23 cellular contexts compared by ENCODE assay signal in genomic region chr10:100368721-100369120, GRCh38. TPM values are rescaled to one million over a fixed set of nuclear protein-coding genes. Genes with fewer than 3 reads are reported as not detected.
DNase-seq lines count a peak whose midpoint lies in the region; ATAC-seq, FAIRE-seq and TF ChIP-seq lines count a peak whose summit lies in the region.
"Had no signal": no experiment of that assay in that cellular context is flagged by ENCODE, and none has a peak within 500 bp of the region (broad histone marks: within the 10 kb centered on the region; RNA-seq: fewer than 3 reads in every experiment).

No MANE protein-coding gene starts in this region.

- TF ChIP-seq RAD21 in A549 (conservative IDR thresholded peaks at IDR 0.05 in 1 of 2, IDR thresholded peaks at IDR 0.05 in 1 of 2), result no peak
- no peak for TF ChIP-seq RAD21 in K562 (CRISPR knock-in tag; conservative IDR thresholded peaks at IDR 0.05 in 1 of 2, IDR thresholded peaks at IDR 0.05 in 1 of 2)

- H3K9me1 ChIP-seq in K562 (ENCODE audit: control insufficient read depth, insufficient read depth, low read length), result no peaks in the 10 kb centered on the region

- H3K36me3 ChIP-seq in PC-9 (ENCODE audit: low read depth), result no peaks in the 10 kb centered on the region
- H3K36me3 ChIP-seq in K562 (ENCODE audit: control insufficient read depth, insufficient read depth, low read length), result peaks cover 6% of the 10 kb centered on the region; the same call in 2 of the 3 replicates
- no peaks in the 10 kb centered on the region for H3K36me3 ChIP-seq in small intestine (ENCODE audit: control insufficient read depth in 2 of 2, insufficient read depth in 2 of 2, low read length in 2 of 2)
- H3K36me3 ChIP-seq: BE2C had no signal

- H3K4me2 ChIP-seq in A549, result no peak overlapping the region
- H3K4me2 ChIP-seq in PC-9, result no peak overlapping the region
- no peak overlapping the region for H3K4me2 ChIP-seq in K562 (ENCODE audit: insufficient read depth, low read length)

- H4K20me1 ChIP-seq in PC-9 (ENCODE audit: insufficient read depth) (no peaks in the 10 kb centered on the region), K562 (replicated peaks; ENCODE audit: control insufficient read depth, insufficient read depth, low read length) (no peaks in the 10 kb centered on the region)

- ATAC-seq in A549, result no peak
- ATAC-seq in K562, result no peak
- no peak for ATAC-seq in GM18870 (IDR thresholded peaks at IDR 0.05; ENCODE audit: unreplicated experiment)

- FAIRE-seq in A549 (lab: Jason Lieb, UNC) (no peak), K562 (lab: Jason Lieb, UNC) (no peak), small intestine (lab: Jason Lieb, UNC) (no peak)
- FAIRE-seq: A204.1, D721Med, GM12892, GM19239, H1 had no signal

- CTCF ChIA-PET in A549 (lab: Yijun Ruan, JAX) (interaction anchor here (0.6 to 1.7 kb wide), 3 partner anchors 20 to 416 kb away, joined by 3 to 6 read pairs (median 4); no protein-coding TSS in a partner anchor), PC-9 (lab: Charles Lee) (no interaction called here), K562 (lab: Yijun Ruan, JAX; ENCODE audit: low intra/inter-chr PET ratio) (no interaction called here)

- H3K79me2 ChIP-seq in PC-9 (ENCODE audit: low read depth) (0 out of 2 replicates have a peak, but pooled peaks cover 11% of the 10 kb centered on the region), K562 (ENCODE audit: control insufficient read depth, insufficient read depth, low read length) (peaks cover 12% of the 10 kb centered on the region)

- no peaks in the 10 kb centered on the region for H3K9me2 ChIP-seq in PC-9 (ENCODE audit: insufficient read depth)

- no peak for TF ChIP-seq CTCF in A549 (IDR thresholded peaks at IDR 0.05)
- no peak for TF ChIP-seq CTCF in PC-9 (conservative IDR thresholded peaks at IDR 0.05)
- no peak for TF ChIP-seq CTCF in K562 (IDR thresholded peaks at IDR 0.05 in 2 of 3, conservative IDR thresholded peaks at IDR 0.05 in 1 of 3; ENCODE audit: insufficient read depth in 2 of 3, low read depth in 1 of 3, low read length in 3 of 3)

- H3K27me3 ChIP-seq in PC-9 (ENCODE audit: insufficient read depth, low read depth), result no peaks in the 10 kb centered on the region
- no peaks in the 10 kb centered on the region for H3K27me3 ChIP-seq in K562 (ENCODE audit: control insufficient read depth in 2 of 2, insufficient read depth in 2 of 2, low read length in 2 of 2)
- no peaks in the 10 kb centered on the region for H3K27me3 ChIP-seq in small intestine (ENCODE audit: control insufficient read depth in 2 of 2, insufficient read depth in 2 of 2, low read length in 2 of 2)
- H3K27me3 ChIP-seq: BE2C; BLaER1 treated with 17β-estradiol and CSF1 and Interleukin-3, amounts not matched to agents 10 nM and 100 nM had no signal

- in situ Hi-C loops in K562 (cut with MboI), result no loop called here

- TF ChIP-seq POLR2A in A549 (IDR thresholded peaks at IDR 0.05; ENCODE audit: low read length) (no peak), K562 (conservative IDR thresholded peaks at IDR 0.05) (no peak)

- peaks cover 64% of the 10 kb centered on the region for H3K4me1 ChIP-seq in A549
- peaks cover 69% of the 10 kb centered on the region for H3K4me1 ChIP-seq in PC-9 (replicated peaks; ENCODE audit: insufficient read depth)
- H3K4me1 ChIP-seq in K562 (replicated peaks in 1 of 2; ENCODE audit: control insufficient read depth in 2 of 2, insufficient read depth in 2 of 2, low read length in 2 of 2), result peaks cover 23 to 28% of the 10 kb centered on the region in 2 experiments
- peaks cover 6 to 10% of the 10 kb centered on the region in 2 donors for H3K4me1 ChIP-seq in small intestine (ENCODE audit: control insufficient read depth in 2 of 2, insufficient read depth in 1 of 2, low read depth in 1 of 2, low read length in 1 of 2)

- intact Hi-C loops in PC-9 (cut with micrococcal nuclease; ENCODE audit: unreplicated experiment) (no loop called here), K562 (cut with micrococcal nuclease) (no loop called here)

- H3K27ac ChIP-seq in A549, result peak overlapping the region; percentile 5 to 70; a peak in 4 of 6 replicates
- peak overlapping the region; percentile 100; the same call in 1 of the 2 replicates for H3K27ac ChIP-seq in PC-9
- no peak overlapping the region for H3K27ac ChIP-seq in K562 (ENCODE audit: extremely low read depth, low read depth, low read length)
- H3K27ac ChIP-seq in small intestine (ENCODE audit: low read depth in 1 of 2, low read length in 1 of 2), result no peak overlapping the region
- H3K27ac ChIP-seq: GM23248 had no signal

- TF ChIP-seq EP300 in A549 (IDR thresholded peaks at IDR 0.05), result no peak
- no peak for TF ChIP-seq EP300 in K562 (IDR thresholded peaks at IDR 0.05; ENCODE audit: low read length)

- POLR2A ChIA-PET in A549 (lab: Yijun Ruan, JAX), result no interaction called here
- POLR2A ChIA-PET in PC-9 (lab: Charles Lee; ENCODE audit: unreplicated experiment), result no interaction called here
- POLR2A ChIA-PET in K562 (lab: Yijun Ruan, JAX), result interaction anchor here (0.7 kb wide), 1 partner anchor 188 kb away, joined by 3 read pairs; no protein-coding TSS in a partner anchor

- H3K4me3 ChIP-seq in A549, result no peak overlapping the region
- no peak overlapping the region for H3K4me3 ChIP-seq in PC-9
- no peak overlapping the region for H3K4me3 ChIP-seq in K562
- no peak overlapping the region for H3K4me3 ChIP-seq in small intestine (ENCODE audit: low read depth in 1 of 2, low read length in 2 of 2)
- H3K4me3 ChIP-seq: BLaER1 treated with 17β-estradiol and CSF1 and Interleukin-3, amounts not matched to agents 10 nM and 100 nM; GM23248 had no signal

- peaks cover 53% of the 10 kb centered on the region for H3F3A ChIP-seq in PC-9 (ENCODE audit: insufficient read depth, low read depth)

- DNase-seq in A549 (ENCODE audit: low read depth in 1 of 2, low spot score in 1 of 2) (no peak), HCEC 1CT (peak; percentile 24), PC-9 (no peak), K562 (ENCODE audit: extremely low read depth in 1 of 4, low spot score in 3 of 4) (no peak), Kasumi-1 (lab: John Stamatoyannopoulos, UW) (no peak), small intestine (no peak)
- DNase-seq in activated CD4-positive, CD25-positive, alpha-beta regulatory T cell (lab: John Stamatoyannopoulos, UW), result no peak
- DNase-seq: ACHN; AML-193; BE2C; CD4-positive, alpha-beta T cell; CD8-positive, alpha-beta memory T cell; DMS 273 treated with DMSO at 0.1 percent for 48 hours; DMS79; GM23248; H7 had no signal

- no peak overlapping the region for H3K9ac ChIP-seq in K562 (ENCODE audit: insufficient read depth in 1 of 2, low read depth in 2 of 2, low read length in 2 of 2)
- H3K9ac ChIP-seq: BLaER1 treated with 17β-estradiol and CSF1 and Interleukin-3, amounts not matched to agents 10 nM and 100 nM; GM23248 had no signal

- H2AFZ ChIP-seq in PC-9 (no peak overlapping the region), K562 (ENCODE audit: low read depth, low read length) (no peak overlapping the region)
- H2AFZ ChIP-seq: GM23248 had no signal

- no peaks in the 10 kb centered on the region for H3K9me3 ChIP-seq in A549
- H3K9me3 ChIP-seq in PC-9 (ENCODE audit: insufficient read depth, low read depth), result no peaks in the 10 kb centered on the region
- no peaks in the 10 kb centered on the region for H3K9me3 ChIP-seq in K562 (replicated peaks; ENCODE audit: control insufficient read depth, insufficient read depth, low read depth, low read length)
- no peaks in the 10 kb centered on the region for H3K9me3 ChIP-seq in small intestine (ENCODE audit: control insufficient read depth, low read depth)
- H3K9me3 ChIP-seq: BE2C; BLaER1 treated with 17β-estradiol and CSF1 and Interleukin-3, amounts not matched to agents 10 nM and 100 nM had no signal

- BruUV-seq in PC-9 (replicated peaks; lab: Mats Ljungman, UMichigan) (no TSS peak), K562 (replicated peaks; lab: Mats Ljungman, UMichigan) (no TSS peak)

RNA-seq across cellular contexts. Expression of gene SCD, which starts 21.7 kb away (rescaled TPM):
- polyA plus RNA-seq in A549 (2011; rRNA removed) (329 and 348 TPM in 2 replicates), A549 (2017; fragmentation: RNase III; extraction: RNeasy Plus Mini Kit Qiagen cat#74134 plus additional on column Dnase treatment) (157 to 496 TPM (median 416 TPM) in 3 replicates), K562 (2011; rRNA removed) (486 and 648 TPM in 2 replicates), K562 (2014; fragmentation: Illumina TruSeq; extraction: Trizol) (279 and 309 TPM in 2 replicates), K562 (2014; fragmentation: Nextera tagmentation; extraction: Ambion mirVana) (100 to 1,000 TPM; 188 to 258 TPM), K562 (2014; rRNA removed) (166 and 184 TPM in 2 replicates), small intestine (100 to 1,000 TPM in 1 of 3 donors, 10 to 100 TPM in 2; 14.8 to 144 (median 20.5) TPM)
- 66.6 and 81.4 TPM in 2 replicates for polyA plus RNA-seq in A549 (2012; cell fraction: cytosol; rRNA removed)
- polyA plus RNA-seq in A549 (2012; cell fraction: nucleus; rRNA removed), result 73.4 and 80.0 TPM in 2 replicates
- polyA minus RNA-seq in A549 (2011; rRNA and poly(A)+ RNA removed), result 331 and 353 TPM in 2 replicates
- total RNA-seq in PC-9 (2021) (220 and 518 TPM in 2 replicates), K562 (2014; rRNA removed) (114 and 153 TPM in 2 replicates), K562 (2014; rRNA removed; fragmentation: Illumina TruSeq; extraction: Trizol) (156 and 167 TPM in 2 replicates), K562 (2015; rRNA removed; fragmentation: Illumina TruSeq; extraction: Trizol) (159 and 165 TPM in 2 replicates), K562 (2021) (278 and 287 TPM in 2 replicates)
- 359 and 388 TPM in 2 replicates for total RNA-seq in K562 (2011; cell fraction: chromatin; rRNA removed; ENCODE audit: low replicate concordance)
- total RNA-seq in K562 (2011; cell fraction: nucleolus; rRNA removed), result 494 and 521 TPM in 2 replicates
- total RNA-seq in K562 (2011; cell fraction: nucleoplasm; rRNA removed), result 684 and 892 TPM in 2 replicates
- 380 and 627 TPM in 2 replicates for polyA plus RNA-seq in K562 (2011; cell fraction: cytosol; rRNA removed)
- 141 and 221 TPM in 2 replicates for polyA plus RNA-seq in K562 (2011; cell fraction: nucleus; rRNA removed)
- 255 and 256 TPM in 2 replicates for polyA plus RNA-seq in K562 (2012)
- 582 and 700 TPM in 2 replicates for polyA minus RNA-seq in K562 (2011; rRNA and poly(A)+ RNA removed)
- polyA minus RNA-seq in K562 (2011; cell fraction: cytosol; rRNA and poly(A)+ RNA removed), result 320 and 376 TPM in 2 replicates
- 39.0 and 97.6 TPM in 2 replicates for polyA minus RNA-seq in K562 (2011; cell fraction: nucleus; rRNA and poly(A)+ RNA removed)

RNA-seq across cellular contexts. Expression of gene PKD2L1, which starts 38.7 kb away (rescaled TPM):
- 0.06 and 0.26 TPM in 2 replicates for polyA plus RNA-seq in A549 (2011; rRNA removed)
- polyA plus RNA-seq in A549 (2012; cell fraction: cytosol; rRNA removed), result 0.01 TPM in 1 of 2 replicates, not detected in the other
- polyA plus RNA-seq in A549 (2012; cell fraction: nucleus; rRNA removed), result 0.04 TPM in 1 of 2 replicates, not detected in the other
- 0.08 to 0.11 TPM (median 0.10 TPM) in 3 replicates for polyA plus RNA-seq in A549 (2017; fragmentation: RNase III; extraction: RNeasy Plus Mini Kit Qiagen cat#74134 plus additional on column Dnase treatment)
- 0.24 TPM in 1 of 2 replicates, not detected in the other for polyA minus RNA-seq in A549 (2011; rRNA and poly(A)+ RNA removed)
- not detected in 2 replicates for total RNA-seq in PC-9 (2021)
- total RNA-seq in K562 (2011; cell fraction: chromatin; rRNA removed; ENCODE audit: low replicate concordance), result not detected in 2 replicates
- not detected in 2 replicates for total RNA-seq in K562 (2011; cell fraction: nucleolus; rRNA removed)
- not detected in 2 replicates for total RNA-seq in K562 (2011; cell fraction: nucleoplasm; rRNA removed)
- not detected in 2 replicates for total RNA-seq in K562 (2014; rRNA removed)
- not detected in 2 replicates for total RNA-seq in K562 (2014; rRNA removed; fragmentation: Illumina TruSeq; extraction: Trizol)
- not detected in 2 replicates for total RNA-seq in K562 (2015; rRNA removed; fragmentation: Illumina TruSeq; extraction: Trizol)
- total RNA-seq in K562 (2021), result not detected in 2 replicates
- polyA plus RNA-seq in K562 (2011; rRNA removed), result not detected in 2 replicates
- not detected in 2 replicates for polyA plus RNA-seq in K562 (2011; cell fraction: cytosol; rRNA removed)
- polyA plus RNA-seq in K562 (2011; cell fraction: nucleus; rRNA removed), result 0.04 TPM in 1 of 2 replicates, not detected in the other
- polyA plus RNA-seq in K562 (2012), result 0.30 TPM in 1 of 2 replicates, not detected in the other
- not detected in 2 replicates for polyA plus RNA-seq in K562 (2014; fragmentation: Illumina TruSeq; extraction: Trizol)
- not detected for polyA plus RNA-seq in K562 (2014; fragmentation: Nextera tagmentation; extraction: Ambion mirVana)
- polyA plus RNA-seq in K562 (2014; rRNA removed), result not detected in 2 replicates
- not detected in 2 replicates for polyA minus RNA-seq in K562 (2011; rRNA and poly(A)+ RNA removed)
- not detected in 2 replicates for polyA minus RNA-seq in K562 (2011; cell fraction: cytosol; rRNA and poly(A)+ RNA removed)
- polyA minus RNA-seq in K562 (2011; cell fraction: nucleus; rRNA and poly(A)+ RNA removed), result not detected in 2 replicates
- under 1 TPM in 2 of 3 donors, not detected in 1; 0.10 to 0.27 TPM for polyA plus RNA-seq in small intestine
- total RNA-seq: CD4-positive, alpha-beta T cell; CD8-positive, alpha-beta memory T cell; GM23248; H7 had no signal
- polyA plus RNA-seq: CD8-positive, alpha-beta memory T cell; GM23248 had no signal

Comparison
In these comparisons a context has a peak if more than half of its experiments do, and no peak if none do; other contexts are left out.
1. H3K27ac ChIP-seq: peak in A549 (2 of 2) and PC-9 (single experiment); none in K562 (single experiment) and small intestine (0 of 2).